In genomic region chr6:139392834-139393233, GRCh38 we compare ENCODE assay signal across 10 cellular contexts. TPM values are rescaled to one million over a fixed set of nuclear protein-coding genes. Genes with fewer than 3 reads are reported as not detected.
A peak's percentile ranks its signal among the peaks of the same experiment; 100 is the strongest.
DNase-seq lines count a peak whose midpoint lies in the region; ATAC-seq and TF ChIP-seq lines count a peak whose summit lies in the region.
"Had no signal": no experiment of that assay in that cellular context is flagged by ENCODE, and none has a peak within 500 bp of the region (broad histone marks: within the 10 kb centered on the region; RNA-seq: fewer than 3 reads in every experiment).

No MANE protein-coding gene starts in this region.

- H3K4me3 Mint-ChIP-seq in chondrocyte (ENCODE audit: unreplicated experiment): no peak overlapping the region

- H3K27me3 ChIP-seq in H7 (ENCODE audit: control insufficient read depth, insufficient read depth, low read length): peaks cover 20% of the 10 kb centered on the region
- H3K27me3 ChIP-seq: right atrium auricular region had no signal

- H3K9me3 Mint-ChIP-seq in chondrocyte (ENCODE audit: low read depth): no peaks in the 10 kb centered on the region

- no peaks in the 10 kb centered on the region for H3K36me3 Mint-ChIP-seq in chondrocyte (ENCODE audit: low read depth)

- peak; percentile 17 for DNase-seq in glomerular visceral epithelial cell (ENCODE audit: extremely low spot score)
- DNase-seq in activated CD4-positive, alpha-beta T cell treated with anti-CD3 and anti-CD28 coated beads for 4 hours: no peak
- no peak for DNase-seq in H7
- no peak for DNase-seq in NCI-H446 treated with DMSO at 0.1 percent for 48 hours (lab: John Stamatoyannopoulos, UW)
- DNase-seq in chondrocyte (ENCODE audit: low spot score): no peak
- DNase-seq: NCI-H2171 treated with DMSO at 0.1 percent for 48 hours had no signal

- no peak overlapping the region for H3K4me3 ChIP-seq in H7 (ENCODE audit: insufficient read depth, low read depth, low read length)
- H3K4me3 ChIP-seq: right atrium auricular region had no signal

- no peak overlapping the region for H3K27ac Mint-ChIP-seq in chondrocyte (ENCODE audit: unreplicated experiment)

- H3K27me3 Mint-ChIP-seq in chondrocyte (ENCODE audit: low read depth): no peaks in the 10 kb centered on the region

- ATAC-seq in GM18508 (IDR thresholded peaks at IDR 0.05; ENCODE audit: insufficient read depth, unreplicated experiment) (peak; percentile 97), GM21825 (IDR thresholded peaks at IDR 0.05; ENCODE audit: unreplicated experiment) (peak; percentile 95), HG03571 (IDR thresholded peaks at IDR 0.05; ENCODE audit: unreplicated experiment) (peak; percentile 99)

- peaks cover 8% of the 10 kb centered on the region for H3K4me1 Mint-ChIP-seq in chondrocyte (ENCODE audit: low read depth)

- no peaks in the 10 kb centered on the region for H3K36me3 ChIP-seq in H7 (replicated peaks; ENCODE audit: control insufficient read depth, insufficient read depth, low read length)
- H3K36me3 ChIP-seq: right atrium auricular region had no signal

- TF ChIP-seq CTCF in chondrocyte (IDR thresholded peaks at IDR 0.05): no peak

RNA-seq across cellular contexts. Expression of gene CITED2, which starts 18.4 kb away (rescaled TPM):
- total RNA-seq in H7 (2014; rRNA removed; shearing (Covaris generic)): 42.5 and 44.9 TPM in 2 replicates
- 144 to 233 TPM (median 228 TPM) in 3 replicates for total RNA-seq in chondrocyte
